Comparison of ENCODE assay signal across 19 cellular contexts in the genomic region with DNA sequence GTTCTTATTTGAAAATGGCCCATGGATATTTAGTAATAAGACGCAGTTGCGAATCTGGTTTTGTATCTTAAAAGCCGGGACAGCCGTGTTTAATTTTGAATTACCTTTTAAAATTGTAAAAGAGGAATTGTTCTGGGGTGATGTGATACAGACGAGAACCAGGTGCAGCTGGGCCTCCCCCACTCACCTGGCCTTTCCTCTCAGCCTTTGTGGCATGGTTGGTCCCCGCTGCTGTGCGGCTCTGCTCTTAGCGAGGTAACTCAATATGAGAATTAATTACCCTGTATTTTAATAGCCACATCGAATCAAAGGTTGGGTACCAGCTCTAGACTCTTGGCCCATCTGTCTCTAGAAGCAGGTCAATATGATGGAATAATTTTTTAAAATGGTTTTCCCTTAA. TPM values are rescaled to one million over a fixed set of nuclear protein-coding genes. Genes with fewer than 3 reads are reported as not detected.
DNase-seq lines count a peak whose midpoint lies in the region; ATAC-seq, FAIRE-seq and TF ChIP-seq lines count a peak whose summit lies in the region.
"Had no signal": no experiment of that assay in that cellular context is flagged by ENCODE, and none has a peak within 500 bp of the region (broad histone marks: within the 10 kb centered on the region; RNA-seq: fewer than 3 reads in every experiment).

No MANE protein-coding gene starts in this region.

- DNase-seq in COLO668 (lab: John Stamatoyannopoulos, UW; ENCODE audit: unreplicated experiment) (peak; percentile 60), NCI-H1092 (lab: John Stamatoyannopoulos, UW) (peak; percentile 33), NCI-H2107 treated with DMSO at 0.1 percent for 48 hours (lab: John Stamatoyannopoulos, UW; ENCODE audit: unreplicated experiment) (peak; percentile 90), lower lobe of right lung (peak; percentile 20), Calu3 (no peak), GM12892 (ENCODE audit: insufficient read length) (no peak), nephron progenitor cell (no peak)
- DNase-seq: C1 segment of cervical spinal cord, DMS53, HCEC 1CT, NCI-H187, NCI-H526 treated with DMSO at 0.1 percent for 48 hours, SHP77, SK-N-SH, T-cell, T1000 had no signal

- TF ChIP-seq POLR2A in GM12892 (IDR thresholded peaks at IDR 0.05; ENCODE audit: low read depth, low read length), result no peak

- intact Hi-C loops in lower lobe of right lung (cut with DNase I) (no loop called here), Calu3 (cut with micrococcal nuclease; ENCODE audit: unreplicated experiment) (no loop called here)

- ATAC-seq in lower lobe of right lung (no peak), GM19397 (IDR thresholded peaks at IDR 0.05; ENCODE audit: unreplicated experiment) (no peak)
- ATAC-seq: Panc1, T-cell had no signal

- H3K9me3 ChIP-seq in lower lobe of right lung, result no peaks in the 10 kb centered on the region
- H3K9me3 ChIP-seq: SK-N-SH had no signal

- BruUV-seq in Calu3 (replicated peaks; lab: Mats Ljungman, UMichigan), result no TSS peak

- H3K4me1 Mint-ChIP-seq in Calu3 (ENCODE audit: low read depth, unreplicated experiment), result peaks cover 11% of the 10 kb centered on the region
- H3K4me1 Mint-ChIP-seq in nephron progenitor cell, result peaks cover 29% of the 10 kb centered on the region
- H3K4me1 Mint-ChIP-seq: T-cell had no signal

- H3K27ac Mint-ChIP-seq in Calu3 (ENCODE audit: unreplicated experiment) (no peak overlapping the region), nephron progenitor cell (no peak overlapping the region)
- H3K27ac Mint-ChIP-seq: T-cell had no signal

- no peaks in the 10 kb centered on the region for H3K36me3 ChIP-seq in lower lobe of right lung

- H3K4me1 ChIP-seq in lower lobe of right lung, result no peaks in the 10 kb centered on the region

- CTCF ChIA-PET in Calu3 (lab: Charles Lee), result no interaction called here

- H3K9me3 Mint-ChIP-seq in Calu3 (ENCODE audit: low read depth, unreplicated experiment) (peaks cover 6% of the 10 kb centered on the region), nephron progenitor cell (peaks cover 33% of the 10 kb centered on the region)
- H3K9me3 Mint-ChIP-seq: T-cell had no signal

- FAIRE-seq in GM12892 (lab: Jason Lieb, UNC), result no peak
- FAIRE-seq: GM19239 had no signal

- peaks cover 17% of the 10 kb centered on the region for H3K27me3 ChIP-seq in lower lobe of right lung (ENCODE audit: low read depth)

- H3K4me3 ChIP-seq in lower lobe of right lung, result no peak overlapping the region

- no peaks in the 10 kb centered on the region for H3K27me3 Mint-ChIP-seq in Calu3 (ENCODE audit: unreplicated experiment)
- peaks cover 14% of the 10 kb centered on the region for H3K27me3 Mint-ChIP-seq in nephron progenitor cell (ENCODE audit: low read depth, poor library complexity)
- H3K27me3 Mint-ChIP-seq: T-cell had no signal

- no peak overlapping the region for H3K27ac ChIP-seq in lower lobe of right lung

- H3K36me3 Mint-ChIP-seq in Calu3 (ENCODE audit: insufficient read depth, unreplicated experiment), result peaks cover 9% of the 10 kb centered on the region
- H3K36me3 Mint-ChIP-seq in nephron progenitor cell (ENCODE audit: low read depth), result peaks cover 7% of the 10 kb centered on the region
- H3K36me3 Mint-ChIP-seq: T-cell had no signal

- TF ChIP-seq CTCF in lower lobe of right lung (IDR thresholded peaks at IDR 0.05) (no peak), Calu3 (IDR thresholded peaks at IDR 0.05; ENCODE audit: unreplicated experiment) (no peak), nephron progenitor cell (IDR thresholded peaks at IDR 0.05) (no peak)

- H3K4me3 Mint-ChIP-seq in Calu3 (ENCODE audit: low read depth, unreplicated experiment), result no peak overlapping the region
- no peak overlapping the region for H3K4me3 Mint-ChIP-seq in nephron progenitor cell
- H3K4me3 Mint-ChIP-seq: T-cell had no signal

RNA-seq across cellular contexts. Expression of a gene that starts 56.5 kb away (rescaled TPM):
- total RNA-seq in lower lobe of right lung, result 2.4 TPM
- total RNA-seq in Calu3 (2022), result not detected in 2 replicates
- polyA plus RNA-seq in GM12892 (2012; ENCODE audit: missing spikeins), result not detected
- total RNA-seq: T-cell had no signal
- polyA plus RNA-seq: SK-N-SH had no signal

Comparison
In these comparisons a context has a peak if more than half of its experiments do, and no peak if none do; other contexts are left out.
1. DNase-seq: peak in COLO668 (single experiment), NCI-H1092 (single experiment), NCI-H2107 treated with DMSO at 0.1 percent for 48 hours (single experiment) and lower lobe of right lung (single experiment); none in Calu3 (single experiment), GM12892 (single experiment) and nephron progenitor cell (single experiment).